In the genomic region with DNA sequence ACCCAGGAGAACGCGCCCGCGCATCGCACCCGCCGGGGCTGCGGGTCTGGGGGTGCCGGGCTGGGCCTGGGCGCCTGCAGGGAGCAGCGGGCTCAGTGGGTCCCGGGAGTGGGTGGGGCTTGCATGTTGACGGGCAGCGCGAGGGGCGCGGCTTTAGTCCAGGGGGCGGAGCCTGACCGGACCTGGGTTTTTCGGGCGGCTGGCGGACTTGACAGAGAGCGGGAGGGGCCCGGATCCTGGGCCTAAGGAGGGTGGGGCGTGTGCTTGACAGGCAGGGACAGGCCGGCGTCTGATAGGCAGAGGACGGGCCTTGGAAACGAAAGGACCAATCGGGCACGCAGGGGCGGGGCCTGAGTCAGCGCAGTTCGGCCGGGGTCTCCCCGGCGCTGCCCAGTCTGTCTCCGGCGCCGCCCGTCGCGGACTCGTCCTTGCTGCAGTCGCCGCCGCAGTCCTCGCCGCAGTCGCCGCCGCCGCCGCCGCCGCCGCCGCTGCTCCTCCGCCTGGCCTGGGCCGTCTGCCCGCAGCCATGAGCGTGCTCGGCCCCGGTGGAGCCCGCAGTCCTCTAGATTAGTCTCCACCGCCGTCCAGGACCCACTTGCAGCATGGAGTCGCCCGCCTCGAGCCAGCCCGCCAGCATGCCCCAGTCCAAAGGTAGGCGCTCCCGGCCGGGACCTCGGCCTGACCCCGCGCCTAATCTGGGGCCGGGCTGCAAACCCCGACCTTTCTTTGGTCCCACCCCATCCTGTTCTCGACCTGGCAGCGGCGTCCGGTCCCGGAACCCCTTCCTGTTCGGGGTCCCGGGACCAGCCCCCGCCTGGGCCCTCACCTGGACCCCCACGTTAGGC, we compare ENCODE assay signal across 8 cellular contexts. TPM values are rescaled to one million over a fixed set of nuclear protein-coding genes. Genes with fewer than 3 reads are reported as not detected.
A peak's percentile ranks its signal among the peaks of the same experiment; 100 is the strongest.
DNase-seq lines count a peak whose midpoint lies in the region; ATAC-seq and TF ChIP-seq lines count a peak whose summit lies in the region.

A gene (plus strand): TSS at position 393 of the 845 bp plus-strand sequence. CDS start 210 bp downstream, at position 603.

- intact Hi-C loops in Right ventricle myocardium superior (cut with DNase I), result loop anchor here (5.0 to 10.0 kb wide), 3 partner anchors 168 to 240 kb away; a partner anchor contains a TSS

- H3K4me3 ChIP-seq in parathyroid adenoma (ENCODE audit: low read depth, low read length) (peak within 1 kb of the TSS; percentile 59), tibial nerve (peak within 1 kb of the TSS; percentile 62 to 93 (median 88))

- DNase-seq in NCI-H128 (lab: John Stamatoyannopoulos, UW; ENCODE audit: unreplicated experiment) (peak; percentile 92), SW 1271 (lab: John Stamatoyannopoulos, UW) (peak; percentile 98 to 99), Right ventricle myocardium superior (peak; percentile 99), tibial nerve (ENCODE audit: low spot score in 2 of 2) (peak; percentile 99)
- peak; percentile 93 for DNase-seq in activated naive CD8-positive, alpha-beta T cell treated with anti-CD3 and anti-CD28 coated beads, Interleukin-2, amount 50 U/mL, for 16 hours (ENCODE audit: low read depth, low spot score)

- H3K36me3 ChIP-seq in parathyroid adenoma (ENCODE audit: control insufficient read depth, insufficient read depth, low read length), result no peaks in the 10 kb centered on the region
- H3K36me3 ChIP-seq in tibial nerve, result no peaks in the 10 kb centered on the region

- peak in 1 of 2 donors; percentile 79 for TF ChIP-seq EP300 in tibial nerve (IDR thresholded peaks at IDR 0.05)

- peak within 1 kb of the TSS; percentile 91 for H3K4me2 ChIP-seq in parathyroid adenoma (ENCODE audit: low read length)

- WGBS in tibial nerve, 2 donors, result 0 to 1% methylated on average over 57 to 79 of the region's 88 CpGs

- H3K4me1 ChIP-seq in parathyroid adenoma, result peaks cover 26% of the 10 kb centered on the region
- peaks cover 0 to 61% (median 39%) of the 10 kb centered on the region in 4 donors for H3K4me1 ChIP-seq in tibial nerve

- H3K9me3 ChIP-seq in parathyroid adenoma (ENCODE audit: control insufficient read depth, low read length), result no peaks in the 10 kb centered on the region
- H3K9me3 ChIP-seq in tibial nerve, result no peaks in the 10 kb centered on the region

- H3K27me3 ChIP-seq in parathyroid adenoma (ENCODE audit: control insufficient read depth, insufficient read depth, low read length) (no peaks in the 10 kb centered on the region), tibial nerve (no peaks in the 10 kb centered on the region)

- peak within 1 kb of the TSS; percentile 44 for H3K9ac ChIP-seq in parathyroid adenoma

- TF ChIP-seq POLR2A in GM10847 (IDR thresholded peaks at IDR 0.05; ENCODE audit: extremely low read depth, insufficient read length), result peak; percentile 79
- TF ChIP-seq POLR2A in tibial nerve (IDR thresholded peaks at IDR 0.05), result peak; percentile 85 to 96

- peaks cover 40% of the 10 kb centered on the region for H3K79me2 ChIP-seq in parathyroid adenoma

- H3K27ac ChIP-seq in parathyroid adenoma (peak within 1 kb of the TSS; percentile 70), tibial nerve (peak within 1 kb of the TSS; percentile 60 to 94 (median 90))

- TF ChIP-seq CTCF in parathyroid adenoma (IDR thresholded peaks at IDR 0.05) (no peak), tibial nerve (IDR thresholded peaks at IDR 0.05) (peak in 1 of 5 experiments; percentile 41)

- peak; percentile 78 for ATAC-seq in HG02678 (IDR thresholded peaks at IDR 0.05; ENCODE audit: unreplicated experiment)
- ATAC-seq in Right ventricle myocardium superior (ENCODE audit: poor library complexity), result peak; percentile 85

- peak within 1 kb of the TSS; percentile 99 for H2AFZ ChIP-seq in parathyroid adenoma

RNA-seq across cellular contexts. Expression of the gene that starts here (rescaled TPM):
- total RNA-seq in Right ventricle myocardium superior (30.8 TPM), tibial nerve (10 to 100 TPM; 17.5 to 39.0 (median 21.6) TPM)

Comparison
In these comparisons a context has a peak if more than half of its experiments do, and no peak if none do; other contexts are left out.
1. Peak in every context shown above with its lines: DNase-seq, ATAC-seq, H3K4me3 ChIP-seq and H3K27ac ChIP-seq.